ENCODE assay signal across 1 cellular context in genomic region chr10:66586073-66586472, GRCh38.
TF ChIP-seq lines count a peak whose summit lies in the region.

No MANE protein-coding gene starts in this region.

TF ChIP-seq in IMR-90, 13 proteins besides CTCF, POLR2A, EP300 and RAD21:
- TF ChIP-seq ELK1 (IDR thresholded peaks at IDR 0.05; ENCODE audit: borderline replicate concordance, low read depth, low read length): no peak
- no peak for TF ChIP-seq FOS (IDR thresholded peaks at IDR 0.05; ENCODE audit: low read depth, low read length)
- no peak for TF ChIP-seq BHLHE40 (IDR thresholded peaks at IDR 0.05; ENCODE audit: low read depth, low read length)
- no peak for TF ChIP-seq MXI1 (IDR thresholded peaks at IDR 0.05; ENCODE audit: borderline replicate concordance, low read depth, low read length)
- TF ChIP-seq SMC3 (IDR thresholded peaks at IDR 0.05; ENCODE audit: low read depth, low read length): peak; percentile 23; the same call in 1 of the 2 replicates
TF ChIP-seq in IMR-90: peak in this region for 1.
